In the genomic region with DNA sequence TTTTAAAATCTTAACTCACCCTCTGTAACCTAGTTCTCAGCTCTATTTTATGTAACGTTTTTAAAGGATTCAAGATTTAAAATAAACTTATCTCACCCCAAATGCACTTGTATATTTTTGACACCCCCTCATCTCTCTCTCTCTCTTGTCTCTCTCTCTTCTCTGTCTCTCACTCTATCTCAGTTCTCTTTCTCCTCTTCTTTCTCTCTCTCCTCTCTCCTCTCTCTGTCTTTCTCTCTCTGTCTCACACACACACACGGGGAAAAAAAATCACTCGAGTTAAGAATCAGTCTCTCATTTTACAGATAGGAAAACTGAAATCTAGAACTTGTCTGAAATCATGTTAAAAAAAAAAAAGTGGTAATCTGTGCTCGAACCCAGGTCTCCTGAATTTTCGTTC, we compare ENCODE assay signal across 1 cellular context.
TF ChIP-seq lines count a peak whose summit lies in the region.

No MANE protein-coding gene starts in this region.

TF ChIP-seq in HepG2, 621 proteins besides CTCF, POLR2A, EP300 and RAD21 (continued from another document):
- TF ChIP-seq, protein P1, sequence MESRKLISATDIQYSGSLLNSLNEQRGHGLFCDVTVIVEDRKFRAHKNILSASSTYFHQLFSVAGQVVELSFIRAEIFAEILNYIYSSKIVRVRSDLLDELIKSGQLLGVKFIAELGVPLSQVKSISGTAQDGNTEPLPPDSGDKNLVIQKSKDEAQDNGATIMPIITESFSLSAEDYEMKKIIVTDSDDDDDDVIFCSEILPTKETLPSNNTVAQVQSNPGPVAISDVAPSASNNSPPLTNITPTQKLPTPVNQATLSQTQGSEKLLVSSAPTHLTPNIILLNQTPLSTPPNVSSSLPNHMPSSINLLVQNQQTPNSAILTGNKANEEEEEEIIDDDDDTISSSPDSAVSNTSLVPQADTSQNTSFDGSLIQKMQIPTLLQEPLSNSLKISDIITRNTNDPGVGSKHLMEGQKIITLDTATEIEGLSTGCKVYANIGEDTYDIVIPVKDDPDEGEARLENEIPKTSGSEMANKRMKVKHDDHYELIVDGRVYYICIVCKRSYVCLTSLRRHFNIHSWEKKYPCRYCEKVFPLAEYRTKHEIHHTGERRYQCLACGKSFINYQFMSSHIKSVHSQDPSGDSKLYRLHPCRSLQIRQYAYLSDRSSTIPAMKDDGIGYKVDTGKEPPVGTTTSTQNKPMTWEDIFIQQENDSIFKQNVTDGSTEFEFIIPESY (CRISPR knock-in tag; IDR thresholded peaks at IDR 0.05), result no peak
- TF ChIP-seq POLR2AphosphoS2 (IDR thresholded peaks at IDR 0.05; ENCODE audit: low read depth, low read length) (no peak), ZNF207 (IDR thresholded peaks at IDR 0.05; ENCODE audit: borderline replicate concordance) (no peak), ATAD3A (CRISPR knock-in tag; IDR thresholded peaks at IDR 0.05) (no peak), ZNF788 (CRISPR knock-in tag; IDR thresholded peaks at IDR 0.05; ENCODE audit: borderline replicate concordance) (no peak), ZNF569 (CRISPR knock-in tag; IDR thresholded peaks at IDR 0.05; ENCODE audit: borderline replicate concordance) (no peak), ARNTL (CRISPR knock-in tag; IDR thresholded peaks at IDR 0.05) (no peak)
- TF ChIP-seq, protein P2, sequence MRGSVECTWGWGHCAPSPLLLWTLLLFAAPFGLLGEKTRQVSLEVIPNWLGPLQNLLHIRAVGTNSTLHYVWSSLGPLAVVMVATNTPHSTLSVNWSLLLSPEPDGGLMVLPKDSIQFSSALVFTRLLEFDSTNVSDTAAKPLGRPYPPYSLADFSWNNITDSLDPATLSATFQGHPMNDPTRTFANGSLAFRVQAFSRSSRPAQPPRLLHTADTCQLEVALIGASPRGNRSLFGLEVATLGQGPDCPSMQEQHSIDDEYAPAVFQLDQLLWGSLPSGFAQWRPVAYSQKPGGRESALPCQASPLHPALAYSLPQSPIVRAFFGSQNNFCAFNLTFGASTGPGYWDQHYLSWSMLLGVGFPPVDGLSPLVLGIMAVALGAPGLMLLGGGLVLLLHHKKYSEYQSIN (CRISPR knock-in tag; IDR thresholded peaks at IDR 0.05; ENCODE audit: borderline replicate concordance), result no peak
- TF ChIP-seq, protein P3, sequence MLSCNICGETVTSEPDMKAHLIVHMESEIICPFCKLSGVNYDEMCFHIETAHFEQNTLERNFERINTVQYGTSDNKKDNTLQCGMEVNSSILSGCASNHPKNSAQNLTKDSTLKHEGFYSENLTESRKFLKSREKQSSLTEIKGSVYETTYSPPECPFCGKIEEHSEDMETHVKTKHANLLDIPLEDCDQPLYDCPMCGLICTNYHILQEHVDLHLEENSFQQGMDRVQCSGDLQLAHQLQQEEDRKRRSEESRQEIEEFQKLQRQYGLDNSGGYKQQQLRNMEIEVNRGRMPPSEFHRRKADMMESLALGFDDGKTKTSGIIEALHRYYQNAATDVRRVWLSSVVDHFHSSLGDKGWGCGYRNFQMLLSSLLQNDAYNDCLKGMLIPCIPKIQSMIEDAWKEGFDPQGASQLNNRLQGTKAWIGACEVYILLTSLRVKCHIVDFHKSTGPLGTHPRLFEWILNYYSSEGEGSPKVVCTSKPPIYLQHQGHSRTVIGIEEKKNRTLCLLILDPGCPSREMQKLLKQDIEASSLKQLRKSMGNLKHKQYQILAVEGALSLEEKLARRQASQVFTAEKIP (CRISPR knock-in tag; IDR thresholded peaks at IDR 0.05; ENCODE audit: borderline replicate concordance), result no peak
